ENCODE assay signal across 1 cellular context in the genomic region with DNA sequence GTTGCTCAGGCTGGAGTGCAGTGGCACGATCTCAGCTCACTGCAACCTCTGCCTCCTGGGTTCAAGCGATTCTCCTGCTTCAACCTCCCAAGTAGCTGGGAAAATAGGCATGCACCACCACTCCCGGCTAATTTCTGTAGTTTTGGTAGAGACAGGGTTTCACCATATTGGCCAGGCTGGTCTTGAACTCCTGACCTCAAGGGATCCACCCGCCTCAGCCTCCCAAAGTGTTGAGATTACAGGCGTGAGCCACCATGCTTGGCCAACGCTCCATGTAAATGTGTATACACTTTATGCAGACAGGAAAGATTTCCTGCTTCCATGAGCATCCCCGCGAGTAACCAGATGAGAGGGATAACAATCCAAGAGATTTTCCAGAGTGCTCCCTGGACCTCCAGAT.
TF ChIP-seq lines count a peak whose summit lies in the region.

No MANE protein-coding gene starts in this region.

TF ChIP-seq in HepG2, 621 proteins besides CTCF, POLR2A, EP300 and RAD21:
- TF ChIP-seq CCDC6 (CRISPR knock-in tag; IDR thresholded peaks at IDR 0.05) (peak; percentile 26; the same call in 1 of the 2 replicates), ZNF878 (CRISPR knock-in tag; IDR thresholded peaks at IDR 0.05) (0 out of 2 replicates have a peak, but pooled peaks have one; percentile 7), FOXC1 (CRISPR knock-in tag; IDR thresholded peaks at IDR 0.05; ENCODE audit: borderline replicate concordance) (0 out of 2 replicates have a peak, but pooled peaks have one; percentile 20), BORCS8-MEF2B (CRISPR knock-in tag; IDR thresholded peaks at IDR 0.05) (peak; percentile 62; the same call in 1 of the 2 replicates)
- TF ChIP-seq, protein P1, sequence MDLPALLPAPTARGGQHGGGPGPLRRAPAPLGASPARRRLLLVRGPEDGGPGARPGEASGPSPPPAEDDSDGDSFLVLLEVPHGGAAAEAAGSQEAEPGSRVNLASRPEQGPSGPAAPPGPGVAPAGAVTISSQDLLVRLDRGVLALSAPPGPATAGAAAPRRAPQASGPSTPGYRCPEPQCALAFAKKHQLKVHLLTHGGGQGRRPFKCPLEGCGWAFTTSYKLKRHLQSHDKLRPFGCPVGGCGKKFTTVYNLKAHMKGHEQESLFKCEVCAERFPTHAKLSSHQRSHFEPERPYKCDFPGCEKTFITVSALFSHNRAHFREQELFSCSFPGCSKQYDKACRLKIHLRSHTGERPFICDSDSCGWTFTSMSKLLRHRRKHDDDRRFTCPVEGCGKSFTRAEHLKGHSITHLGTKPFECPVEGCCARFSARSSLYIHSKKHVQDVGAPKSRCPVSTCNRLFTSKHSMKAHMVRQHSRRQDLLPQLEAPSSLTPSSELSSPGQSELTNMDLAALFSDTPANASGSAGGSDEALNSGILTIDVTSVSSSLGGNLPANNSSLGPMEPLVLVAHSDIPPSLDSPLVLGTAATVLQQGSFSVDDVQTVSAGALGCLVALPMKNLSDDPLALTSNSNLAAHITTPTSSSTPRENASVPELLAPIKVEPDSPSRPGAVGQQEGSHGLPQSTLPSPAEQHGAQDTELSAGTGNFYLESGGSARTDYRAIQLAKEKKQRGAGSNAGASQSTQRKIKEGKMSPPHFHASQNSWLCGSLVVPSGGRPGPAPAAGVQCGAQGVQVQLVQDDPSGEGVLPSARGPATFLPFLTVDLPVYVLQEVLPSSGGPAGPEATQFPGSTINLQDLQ (CRISPR knock-in tag; IDR thresholded peaks at IDR 0.05), result 0 out of 2 replicates have a peak, but pooled peaks have one; percentile 35
- TF ChIP-seq, protein P2, sequence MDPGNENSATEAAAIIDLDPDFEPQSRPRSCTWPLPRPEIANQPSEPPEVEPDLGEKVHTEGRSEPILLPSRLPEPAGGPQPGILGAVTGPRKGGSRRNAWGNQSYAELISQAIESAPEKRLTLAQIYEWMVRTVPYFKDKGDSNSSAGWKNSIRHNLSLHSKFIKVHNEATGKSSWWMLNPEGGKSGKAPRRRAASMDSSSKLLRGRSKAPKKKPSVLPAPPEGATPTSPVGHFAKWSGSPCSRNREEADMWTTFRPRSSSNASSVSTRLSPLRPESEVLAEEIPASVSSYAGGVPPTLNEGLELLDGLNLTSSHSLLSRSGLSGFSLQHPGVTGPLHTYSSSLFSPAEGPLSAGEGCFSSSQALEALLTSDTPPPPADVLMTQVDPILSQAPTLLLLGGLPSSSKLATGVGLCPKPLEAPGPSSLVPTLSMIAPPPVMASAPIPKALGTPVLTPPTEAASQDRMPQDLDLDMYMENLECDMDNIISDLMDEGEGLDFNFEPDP (CRISPR knock-in tag; conservative IDR thresholded peaks at IDR 0.05), result 0 out of 2 replicates have a peak, but pooled peaks have one; percentile 72
